Comparison of ENCODE assay signal across 8 cellular contexts in the genomic region with DNA sequence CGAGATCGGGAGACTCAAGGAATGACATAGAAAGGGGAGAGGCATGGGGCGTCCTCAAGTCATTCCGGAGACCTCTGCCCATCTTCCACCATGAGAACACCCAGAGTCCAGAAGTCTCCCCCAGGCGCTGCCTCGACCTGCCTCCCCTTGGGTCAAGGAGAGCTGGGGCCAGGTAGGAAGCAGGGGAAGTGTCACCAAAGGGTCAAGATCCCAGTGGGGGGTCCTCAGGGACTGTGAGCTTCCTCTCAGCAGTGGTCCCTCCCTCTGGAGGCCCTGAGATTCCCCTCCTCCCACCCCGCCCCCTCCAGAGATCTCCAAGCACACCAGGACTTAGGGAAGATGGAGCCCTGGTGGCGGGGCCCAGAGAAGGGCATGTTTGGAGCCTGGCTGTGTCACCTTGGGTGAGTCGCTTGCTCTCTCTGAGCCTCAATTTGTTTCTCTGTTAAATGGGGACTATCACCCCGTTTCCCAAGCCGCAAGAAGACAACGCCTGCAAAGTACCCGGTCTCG. TPM values are rescaled to one million over a fixed set of nuclear protein-coding genes. Genes with fewer than 3 reads are reported as not detected.
A peak's percentile ranks its signal among the peaks of the same experiment; 100 is the strongest.
DNase-seq lines count a peak whose midpoint lies in the region; ATAC-seq, FAIRE-seq and TF ChIP-seq lines count a peak whose summit lies in the region.

No MANE protein-coding gene starts in this region.

- DNase-seq in Ammon's horn (ENCODE audit: low spot score) (peak; percentile 54), cerebellar cortex (ENCODE audit: low spot score) (peak; percentile 62), GM12891 (ENCODE audit: insufficient read length, low spot score) (no peak), DMS79 treated with DMSO at 0.1 percent for 48 hours (lab: John Stamatoyannopoulos, UW) (no peak), left lobe of liver (ENCODE audit: low spot score) (no peak)
- DNase-seq in activated CD4-positive, CD25-positive, alpha-beta regulatory T cell (lab: John Stamatoyannopoulos, UW) = no peak

- peaks cover 22% of the 10 kb centered on the region; the same call in 1 of the 2 replicates for H3K27me3 ChIP-seq in HUES6 (ENCODE audit: control insufficient read depth, insufficient read depth, low read length)
- H3K27me3 ChIP-seq in muscle layer of duodenum (ENCODE audit: low read depth, low read length) = no peaks in the 10 kb centered on the region

- no peaks in the 10 kb centered on the region for H3K9me3 ChIP-seq in HUES6 (ENCODE audit: control insufficient read depth, insufficient read depth, low read depth, low read length)
- H3K9me3 ChIP-seq in muscle layer of duodenum (ENCODE audit: control insufficient read depth in 1 of 2, low read length in 2 of 2) = no peaks in the 10 kb centered on the region

- H3K36me3 ChIP-seq in HUES6 (ENCODE audit: control insufficient read depth, insufficient read depth, low read length) (no peaks in the 10 kb centered on the region), muscle layer of duodenum (ENCODE audit: control insufficient read depth in 1 of 2, insufficient read depth in 2 of 2, low read length in 2 of 2) (no peaks in the 10 kb centered on the region)

- H3K27ac ChIP-seq in HUES6 (ENCODE audit: low read depth, low read length) = no peak overlapping the region; the same call in 1 of the 2 replicates
- H3K27ac ChIP-seq in muscle layer of duodenum (ENCODE audit: low read length) = peak overlapping the region; percentile 23

- peaks cover 16% of the 10 kb centered on the region for H3K4me1 ChIP-seq in HUES6 (ENCODE audit: control insufficient read depth, insufficient read depth, low read length)
- peaks cover 4 to 36% of the 10 kb centered on the region in 2 donors for H3K4me1 ChIP-seq in muscle layer of duodenum (ENCODE audit: control insufficient read depth in 1 of 2, insufficient read depth in 2 of 2, low read length in 2 of 2)

- no peak for ATAC-seq in left lobe of liver

- TF ChIP-seq POLR2A in GM12891 (IDR thresholded peaks at IDR 0.05; ENCODE audit: low read depth, low read length) = no peak

- peak overlapping the region; percentile 61 for H3K9ac ChIP-seq in HUES6 (ENCODE audit: low read length)

- H3K4me3 ChIP-seq in HUES6 (ENCODE audit: low read depth, low read length) = peak overlapping the region; percentile 49
- peak overlapping the region; percentile 47 to 75 for H3K4me3 ChIP-seq in muscle layer of duodenum (ENCODE audit: low read depth in 1 of 2, low read length in 2 of 2)

- FAIRE-seq in GM12891 (lab: Jason Lieb, UNC) = no peak

TF ChIP-seq in GM12891, 5 proteins besides CTCF, POLR2A, EP300 and RAD21:
- TF ChIP-seq SPI1 (IDR thresholded peaks at IDR 0.05; ENCODE audit: low read depth, low read length) (no peak), TAF1 (IDR thresholded peaks at IDR 0.05; ENCODE audit: low read depth, low read length) (no peak), PAX5 (IDR thresholded peaks at IDR 0.05; ENCODE audit: insufficient read depth, low read length, severe bottlenecking) (no peak), POLR2AphosphoS5 (IDR thresholded peaks at IDR 0.05; ENCODE audit: low read depth, low read length) (no peak)

RNA-seq across cellular contexts. Expression of a gene that starts 0.9 kb away (rescaled TPM):
- polyA plus RNA-seq in GM12891 (2012; ENCODE audit: low read depth, missing spikeins) = 1.7 TPM
- total RNA-seq in left lobe of liver = 1.2 TPM

RNA-seq across cellular contexts. Expression of a gene that starts 24.1 kb away (rescaled TPM):
- 3.2 TPM for polyA plus RNA-seq in GM12891 (2012; ENCODE audit: low read depth, missing spikeins)
- not detected for total RNA-seq in left lobe of liver

RNA-seq across cellular contexts. Expression of a gene that starts 35.2 kb away (rescaled TPM):
- polyA plus RNA-seq in GM12891 (2012; ENCODE audit: low read depth, missing spikeins) = 12.3 TPM
- 3.0 TPM for total RNA-seq in left lobe of liver

RNA-seq across cellular contexts. Expression of a gene that starts 56.9 kb away (rescaled TPM):
- polyA plus RNA-seq in GM12891 (2012; ENCODE audit: low read depth, missing spikeins) = 48.0 TPM
- total RNA-seq in left lobe of liver = 13.7 TPM

RNA-seq across cellular contexts. Expression of a gene that starts 58.9 kb away (rescaled TPM):
- 361 TPM for polyA plus RNA-seq in GM12891 (2012; ENCODE audit: low read depth, missing spikeins)
- 89.6 TPM for total RNA-seq in left lobe of liver

Comparison
In these comparisons a context has a peak if more than half of its experiments do, and no peak if none do; other contexts are left out.
1. DNase-seq: peak in Ammon's horn (single experiment) and cerebellar cortex (single experiment); none in GM12891 (single experiment), DMS79 treated with DMSO at 0.1 percent for 48 hours (single experiment), activated CD4-positive, CD25-positive, alpha-beta regulatory T cell (0 of 4) and left lobe of liver (single experiment).